21 cellular contexts compared by ENCODE assay signal in the genomic region with DNA sequence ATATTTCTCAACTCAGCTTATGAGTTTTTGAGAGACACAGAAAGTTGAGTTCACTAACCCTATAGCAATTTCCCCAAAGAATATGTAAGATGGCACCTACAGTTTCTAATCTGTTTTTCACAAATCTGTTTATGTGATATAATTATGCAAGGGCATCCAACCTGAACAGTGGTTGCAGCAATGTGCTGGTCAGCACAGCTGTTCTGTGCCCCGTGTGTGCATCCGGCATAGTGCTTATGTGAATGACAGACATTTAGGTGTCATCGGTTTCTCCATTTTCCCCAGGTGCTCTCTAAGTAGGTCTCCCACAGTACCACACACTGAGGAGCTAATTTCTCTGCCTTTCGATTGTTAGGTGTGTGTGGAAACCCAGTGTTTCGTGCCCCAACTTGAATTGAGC. TPM values are rescaled to one million over a fixed set of nuclear protein-coding genes. Genes with fewer than 3 reads are reported as not detected.
DNase-seq lines count a peak whose midpoint lies in the region; ATAC-seq and TF ChIP-seq lines count a peak whose summit lies in the region.
"Had no signal": no experiment of that assay in that cellular context is flagged by ENCODE, and none has a peak within 500 bp of the region (broad histone marks: within the 10 kb centered on the region; RNA-seq: fewer than 3 reads in every experiment).

No MANE protein-coding gene starts in this region.

- no peaks in the 10 kb centered on the region for H3K36me3 ChIP-seq in parathyroid adenoma (ENCODE audit: control insufficient read depth, insufficient read depth, low read length)
- no peaks in the 10 kb centered on the region for H3K36me3 ChIP-seq in adrenal gland (replicated peaks in 1 of 2)
- H3K36me3 ChIP-seq: brain microvascular endothelial cell, colonic mucosa, heart left ventricle, tibial nerve had no signal

- no peak for DNase-seq in activated B cell treated with CpG ODN at 0.5 μM for 24 hours
- DNase-seq in C1 segment of cervical spinal cord (lab: John Stamatoyannopoulos, UW), result no peak
- no peak for DNase-seq in adrenal gland
- DNase-seq in activated CD8-positive, alpha-beta T cell treated with anti-CD3 and anti-CD28 coated beads, Interleukin-2, amount 10 ng/mL, durations not matched to agents 7 days and 5 days, result no peak
- DNase-seq in NCI-H146 (lab: John Stamatoyannopoulos, UW), result no peak
- DNase-seq: activated CD4-positive, alpha-beta T cell treated with anti-CD3 and anti-CD28 coated beads, Interleukin-2, amount 50 U/mL, for 1 hour; activated gamma-delta T cell; brain microvascular endothelial cell; CD4-positive, alpha-beta memory T cell; colonic mucosa; GF-D8; heart left ventricle; NCI-H1105 treated with DMSO at 0.1 percent for 48 hours; NCI-H526 treated with DMSO at 0.1 percent for 48 hours; SIG-M5 had no signal

- H3K27me3 Mint-ChIP-seq in activated B cell treated with CpG ODN at 0.5 μM for 24 hours, result no peaks in the 10 kb centered on the region
- peaks cover 27% of the 10 kb centered on the region for H3K27me3 Mint-ChIP-seq in activated CD8-positive, alpha-beta T cell treated with anti-CD3 and anti-CD28 coated beads, Interleukin-2, amount 10 ng/mL, durations not matched to agents 7 days and 5 days (ENCODE audit: low read depth)

- H3K4me1 ChIP-seq in parathyroid adenoma (peaks cover 9% of the 10 kb centered on the region), adrenal gland (replicated peaks in 1 of 2) (no peaks in the 10 kb centered on the region)
- H3K4me1 ChIP-seq: colonic mucosa, tibial nerve had no signal

- H3K9me3 ChIP-seq in parathyroid adenoma (ENCODE audit: control insufficient read depth, low read length), result no peaks in the 10 kb centered on the region
- H3K9me3 ChIP-seq in adrenal gland (replicated peaks in 1 of 3), result no peaks in the 10 kb centered on the region
- H3K9me3 ChIP-seq: colonic mucosa, heart left ventricle, tibial nerve had no signal

- peak overlapping the region; percentile 79 for H3K27ac Mint-ChIP-seq in activated B cell treated with CpG ODN at 0.5 μM for 24 hours
- H3K27ac Mint-ChIP-seq in activated CD8-positive, alpha-beta T cell treated with anti-CD3 and anti-CD28 coated beads, Interleukin-2, amount 10 ng/mL, durations not matched to agents 7 days and 5 days, result no peak overlapping the region
- H3K27ac Mint-ChIP-seq: stimulated activated naive CD8-positive, alpha-beta T cell treated with anti-CD3 and anti-CD28 coated beads, Interleukin-15, Interleukin-2, amounts not matched to agents 100 ng/mL and 50 ng/mL, for 24 hours had no signal

- ATAC-seq in GM18861 (IDR thresholded peaks at IDR 0.05; ENCODE audit: unreplicated experiment), result peak; percentile 71
- ATAC-seq in HG03159 (IDR thresholded peaks at IDR 0.05; ENCODE audit: unreplicated experiment), result peak; percentile 72
- peak; percentile 72 for ATAC-seq in activated B cell treated with CpG ODN at 0.5 μM for 24 hours (ENCODE audit: low read depth)
- ATAC-seq in activated CD8-positive, alpha-beta T cell treated with anti-CD3 and anti-CD28 coated beads, Interleukin-2, amount 10 ng/mL, durations not matched to agents 7 days and 5 days, result no peak
- ATAC-seq: heart left ventricle had no signal

- H3K27ac ChIP-seq in parathyroid adenoma, result no peak overlapping the region
- no peak overlapping the region for H3K27ac ChIP-seq in adrenal gland
- H3K27ac ChIP-seq: brain microvascular endothelial cell, colonic mucosa, heart left ventricle, skin epidermis, tibial nerve had no signal

- H3K4me3 ChIP-seq in parathyroid adenoma (ENCODE audit: low read depth, low read length) (no peak overlapping the region), adrenal gland (no peak overlapping the region)
- H3K4me3 ChIP-seq: colonic mucosa, heart left ventricle, skin epidermis, tibial nerve had no signal

- H3K9ac ChIP-seq in parathyroid adenoma, result no peak overlapping the region

- TF ChIP-seq CTCF in activated B cell treated with CpG ODN at 0.5 μM for 24 hours (IDR thresholded peaks at IDR 0.05), result no peak
- no peak for TF ChIP-seq CTCF in parathyroid adenoma (IDR thresholded peaks at IDR 0.05)
- no peak for TF ChIP-seq CTCF in adrenal gland (IDR thresholded peaks at IDR 0.05)

- H2AFZ ChIP-seq in parathyroid adenoma, result peak overlapping the region; percentile 16

- H3K9me3 Mint-ChIP-seq in activated B cell treated with CpG ODN at 0.5 μM for 24 hours, result no peaks in the 10 kb centered on the region
- H3K9me3 Mint-ChIP-seq in activated CD8-positive, alpha-beta T cell treated with anti-CD3 and anti-CD28 coated beads, Interleukin-2, amount 10 ng/mL, durations not matched to agents 7 days and 5 days (ENCODE audit: insufficient read depth), result no peaks in the 10 kb centered on the region
- H3K9me3 Mint-ChIP-seq: stimulated activated naive CD8-positive, alpha-beta T cell treated with anti-CD3 and anti-CD28 coated beads, Interleukin-15, Interleukin-2, amounts not matched to agents 100 ng/mL and 50 ng/mL, for 24 hours had no signal

- H3K4me2 ChIP-seq in parathyroid adenoma (ENCODE audit: low read length), result no peak overlapping the region

- no peaks in the 10 kb centered on the region for H3K27me3 ChIP-seq in parathyroid adenoma (ENCODE audit: control insufficient read depth, insufficient read depth, low read length)
- H3K27me3 ChIP-seq in adrenal gland, result peaks cover 7% of the 10 kb centered on the region
- H3K27me3 ChIP-seq: colonic mucosa, heart left ventricle, tibial nerve had no signal

- no peaks in the 10 kb centered on the region for H3K79me2 ChIP-seq in parathyroid adenoma

- POLR2A ChIA-PET in activated B cell treated with CpG ODN at 0.5 μM for 24 hours (lab: Charles Lee), result interaction anchor here (1.4 to 2.6 kb wide), 2 partner anchors 8 to 11 kb away, joined by 8 to 15 read pairs; a partner anchor contains a TSS
- POLR2A ChIA-PET in activated CD8-positive, alpha-beta T cell treated with anti-CD3 and anti-CD28 coated beads, Interleukin-2, amount 10 ng/mL, durations not matched to agents 7 days and 5 days (lab: Charles Lee), result no interaction called here

- no peak for TF ChIP-seq POLR2A in adrenal gland (IDR thresholded peaks at IDR 0.05)

- WGBS in adrenal gland, 4 donors, result 78 to 83% (median 80%) methylated on average over 5 of the region's 5 CpGs

- no peaks in the 10 kb centered on the region for H3K36me3 Mint-ChIP-seq in activated B cell treated with CpG ODN at 0.5 μM for 24 hours (ENCODE audit: low read depth)
- H3K36me3 Mint-ChIP-seq in activated CD8-positive, alpha-beta T cell treated with anti-CD3 and anti-CD28 coated beads, Interleukin-2, amount 10 ng/mL, durations not matched to agents 7 days and 5 days (ENCODE audit: low read depth), result no peaks in the 10 kb centered on the region
- H3K36me3 Mint-ChIP-seq: CD4-positive, alpha-beta memory T cell had no signal

- peaks cover 62% of the 10 kb centered on the region for H3K4me1 Mint-ChIP-seq in activated B cell treated with CpG ODN at 0.5 μM for 24 hours
- no peaks in the 10 kb centered on the region for H3K4me1 Mint-ChIP-seq in activated CD8-positive, alpha-beta T cell treated with anti-CD3 and anti-CD28 coated beads, Interleukin-2, amount 10 ng/mL, durations not matched to agents 7 days and 5 days (ENCODE audit: low read depth)
- H3K4me1 Mint-ChIP-seq: CD4-positive, alpha-beta memory T cell had no signal

- H3K4me3 Mint-ChIP-seq in activated B cell treated with CpG ODN at 0.5 μM for 24 hours, result peak overlapping the region; percentile 26
- no peak overlapping the region for H3K4me3 Mint-ChIP-seq in activated CD8-positive, alpha-beta T cell treated with anti-CD3 and anti-CD28 coated beads, Interleukin-2, amount 10 ng/mL, durations not matched to agents 7 days and 5 days
- H3K4me3 Mint-ChIP-seq: CD4-positive, alpha-beta memory T cell; stimulated activated naive CD8-positive, alpha-beta T cell treated with anti-CD3 and anti-CD28 coated beads, Interleukin-15, Interleukin-2, amounts not matched to agents 100 ng/mL and 50 ng/mL, for 24 hours had no signal

- intact Hi-C loops in activated B cell treated with CpG ODN at 0.5 μM for 24 hours (cut with micrococcal nuclease) (no loop called here), adrenal gland (cut with DNase I) (no loop called here)

- CTCF ChIA-PET in activated B cell treated with CpG ODN at 0.5 μM for 24 hours (lab: Charles Lee), result interaction anchor here (1.9 kb wide), 1 partner anchor 89 kb away, joined by 4 read pairs; no protein-coding TSS in a partner anchor
- CTCF ChIA-PET in activated CD8-positive, alpha-beta T cell treated with anti-CD3 and anti-CD28 coated beads, Interleukin-2, amount 10 ng/mL, durations not matched to agents 7 days and 5 days (lab: Charles Lee), result interaction anchor here (1.0 to 2.8 kb wide), 3 partner anchors 14 to 173 kb away, joined by 3 to 12 read pairs (median 7); no protein-coding TSS in a partner anchor

RNA-seq across cellular contexts. Expression of a gene that starts 7.7 kb away (rescaled TPM):
- total RNA-seq in activated B cell treated with CpG ODN at 0.5 μM for 24 hours, result 79.6 and 90.4 TPM in 2 replicates
- 1 to 10 TPM in 5 of 8 donors, under 1 TPM in 3; 0.17 to 2.9 (median 1.3) TPM for total RNA-seq in adrenal gland
- polyA plus RNA-seq in adrenal gland, result under 1 TPM; 0.08 to 0.13 (median 0.09) TPM
- total RNA-seq in activated CD8-positive, alpha-beta T cell treated with anti-CD3 and anti-CD28 coated beads, Interleukin-2, amount 10 ng/mL, durations not matched to agents 7 days and 5 days, result 10 to 100 TPM; 61.3 to 70.9 TPM

Comparison
In these comparisons a context has a peak if more than half of its experiments do, and no peak if none do; other contexts are left out.
1. RNA of a gene that starts 7.7 kb away (total RNA-seq): 79.6 to 90.4 TPM in activated B cell treated with CpG ODN at 0.5 μM for 24 hours and 61.3 to 70.9 TPM in activated CD8-positive, alpha-beta T cell treated with anti-CD3 and anti-CD28 coated beads, Interleukin-2, amount 10 ng/mL, durations not matched to agents 7 days and 5 days; 0.17 to 2.9 TPM in adrenal gland; every median in the first group is over 10 times any median in the second.